9 cellular contexts compared by ENCODE assay signal in the genomic region with DNA sequence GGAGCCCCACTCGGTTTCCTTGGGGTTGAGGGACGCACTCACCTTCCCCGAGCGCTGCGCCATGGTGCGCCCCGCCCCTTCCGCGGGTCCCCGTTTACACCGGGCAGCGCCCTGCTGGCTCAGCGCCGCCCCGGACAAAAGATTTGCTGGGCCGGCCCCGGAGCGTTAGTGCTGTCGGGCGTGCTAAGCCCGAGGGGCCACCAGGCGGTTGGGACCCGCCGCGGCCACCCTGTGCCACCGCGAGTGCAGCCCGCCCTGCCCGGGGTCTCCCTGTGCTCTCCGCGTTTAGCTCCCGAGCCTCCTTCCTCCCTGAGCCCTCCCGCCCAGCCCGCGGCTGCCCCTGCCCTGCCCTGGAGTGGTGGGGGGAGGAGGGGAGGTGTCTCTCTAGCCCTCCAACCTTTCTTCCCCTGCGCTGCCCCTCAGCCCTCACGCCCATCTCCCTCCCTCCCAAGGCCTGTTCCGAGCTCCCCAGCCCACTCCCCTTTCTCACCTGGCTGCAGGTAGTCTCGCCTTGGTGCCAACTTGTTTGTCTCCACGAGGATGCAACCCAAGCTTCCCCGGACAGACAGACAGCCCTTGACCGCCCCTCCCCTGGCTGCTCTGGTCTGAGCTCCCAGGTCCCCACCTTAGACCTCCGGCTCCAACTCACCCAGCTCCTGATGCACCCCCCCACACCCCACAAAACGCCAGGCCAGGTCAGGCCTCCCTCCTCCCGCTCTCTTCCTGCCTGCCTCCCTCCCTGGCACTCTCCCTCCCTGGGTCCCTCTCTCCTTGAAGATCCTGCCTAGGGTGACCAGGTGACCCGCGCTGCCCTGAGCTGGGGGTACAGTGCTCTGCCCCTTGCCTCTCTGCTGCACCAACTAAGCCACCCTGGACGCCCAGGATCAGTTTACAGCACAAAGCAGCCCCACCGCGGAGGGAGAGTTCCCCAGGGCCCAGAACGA. TPM values are rescaled to one million over a fixed set of nuclear protein-coding genes. Genes with fewer than 3 reads are reported as not detected.
A peak's percentile ranks its signal among the peaks of the same experiment; 100 is the strongest.
DNase-seq lines count a peak whose midpoint lies in the region; ATAC-seq, FAIRE-seq and TF ChIP-seq lines count a peak whose summit lies in the region.
"Had no signal": no experiment of that assay in that cellular context is flagged by ENCODE, and none has a peak within 500 bp of the region (broad histone marks: within the 10 kb centered on the region; RNA-seq: fewer than 3 reads in every experiment).

CRYGN (minus strand) TSS at position 287 of the 944 bp plus-strand sequence; CDS start at position 63, 224 bp downstream.

- H3K4me2 ChIP-seq in A549, result peak within 1 kb of the TSS; percentile 27; the same call in 1 of the 3 replicates

- H3K27me3 ChIP-seq in HUES48 (ENCODE audit: control insufficient read depth, insufficient read depth, low read length) (peaks cover 9% of the 10 kb centered on the region), dorsolateral prefrontal cortex (peaks cover 0 to 41% (median 18%) of the 10 kb centered on the region in 45 donors)

- POLR2A ChIA-PET in A549 (lab: Yijun Ruan, JAX), result no interaction called here
- POLR2A ChIA-PET in naive thymus-derived CD8-positive, alpha-beta T cell (lab: Charles Lee), result interaction anchor here (1.1 to 7.1 kb wide), 5 partner anchors 9 to 88 kb away, joined by 3 to 54 read pairs (median 4); no protein-coding TSS in a partner anchor

- TF ChIP-seq CTCF in A549 (IDR thresholded peaks at IDR 0.05) (no peak), dorsolateral prefrontal cortex (IDR thresholded peaks at IDR 0.05 in 54 of 56, conservative IDR thresholded peaks at IDR 0.05 in 2 of 56; ENCODE audit: low read depth in 1 of 56, partially characterized antibody in 56 of 56) (no peak), kidney (IDR thresholded peaks at IDR 0.05; ENCODE audit: borderline replicate concordance, extremely low read depth, insufficient read depth) (no peak)

- TF ChIP-seq EP300 in A549 (IDR thresholded peaks at IDR 0.05), result no peak

- TF ChIP-seq POLR2A in A549 (IDR thresholded peaks at IDR 0.05; ENCODE audit: low read length), result no peak

- intact Hi-C loops in dorsolateral prefrontal cortex (cut with DNase I) (loop anchor here in 1 of 2 donors (10.0 kb wide), 1 partner anchor 65 kb away; no protein-coding TSS in a partner anchor), kidney (cut with DNase I) (no loop called here)

- H3K36me3 ChIP-seq in HUES48 (ENCODE audit: control insufficient read depth, insufficient read depth, low read length), result no peaks in the 10 kb centered on the region
- no peaks in the 10 kb centered on the region for H3K36me3 ChIP-seq in kidney (ENCODE audit: control insufficient read depth in 1 of 2, insufficient read depth in 2 of 2, low read length in 2 of 2)

- peaks cover 21 to 63% (median 32%) of the 10 kb centered on the region in 4 donors for H3K4me1 Mint-ChIP-seq in naive thymus-derived CD8-positive, alpha-beta T cell

- H3K36me3 Mint-ChIP-seq in naive thymus-derived CD8-positive, alpha-beta T cell, result no peaks in the 10 kb centered on the region

- TF ChIP-seq RAD21 in A549 (conservative IDR thresholded peaks at IDR 0.05 in 1 of 2, IDR thresholded peaks at IDR 0.05 in 1 of 2), result no peak

- CTCF ChIA-PET in A549 (lab: Yijun Ruan, JAX), result interaction anchor here (0.8 to 16.5 kb wide), 7 partner anchors 9 to 319 kb away, joined by 3 to 438 read pairs (median 3); no protein-coding TSS in a partner anchor

- ATAC-seq in A549, result peak in 1 of 2 experiments; percentile 16; a peak in 1 of 6 replicates
- ATAC-seq in naive thymus-derived CD8-positive, alpha-beta T cell, result peak; percentile 60 to 65

- H3K27me3 Mint-ChIP-seq in naive thymus-derived CD8-positive, alpha-beta T cell, result peaks cover 0 to 2% (median 0%) of the 10 kb centered on the region in 5 donors

- FAIRE-seq in A549 (lab: Jason Lieb, UNC) (no peak), kidney (lab: Jason Lieb, UNC) (no peak)

- no peaks in the 10 kb centered on the region for H3K9me3 Mint-ChIP-seq in naive thymus-derived CD8-positive, alpha-beta T cell

- peak within 1 kb of the TSS in 6 of 10 donors; percentile 75 to 98 (median 90) for H3K27ac Mint-ChIP-seq in naive thymus-derived CD8-positive, alpha-beta T cell

- H3K4me3 ChIP-seq in A549 (no peak within 1 kb of the TSS), HUES48 (ENCODE audit: low read depth, low read length) (peak within 1 kb of the TSS; percentile 62), dorsolateral prefrontal cortex (peak within 1 kb of the TSS in 45 of 59 donors; percentile 6 to 56 (median 34)), kidney (ENCODE audit: low read length in 2 of 2) (no peak within 1 kb of the TSS)

- H3K27ac ChIP-seq in A549 (peak within 1 kb of the TSS in 1 of 2 experiments; percentile 58; a peak in 3 of 6 replicates), HUES48 (ENCODE audit: low read depth, low read length) (no peak within 1 kb of the TSS), dorsolateral prefrontal cortex (peak within 1 kb of the TSS in 15 of 59 donors; percentile 2 to 83 (median 37)), kidney (ENCODE audit: low read depth in 2 of 2, low read length in 2 of 2) (no peak within 1 kb of the TSS)

- H3K9me3 ChIP-seq in A549 (no peaks in the 10 kb centered on the region), HUES48 (ENCODE audit: control insufficient read depth, insufficient read depth, low read length) (no peaks in the 10 kb centered on the region), kidney (ENCODE audit: control insufficient read depth in 1 of 2, low read length in 2 of 2) (no peaks in the 10 kb centered on the region)

- DNase-seq in A549 (ENCODE audit: low read depth in 1 of 2, low spot score in 1 of 2) (no peak), dorsolateral prefrontal cortex (peak in 1 of 10 donors; percentile 8), dedifferentiated amniotic fluid mesenchymal stem cell (ENCODE audit: extremely low spot score) (no peak), kidney (no peak)
- DNase-seq in naive thymus-derived CD8-positive, alpha-beta T cell, result peak in 2 of 10 donors; percentile 26 to 31
- DNase-seq in activated CD4-positive, CD25-positive, alpha-beta regulatory T cell (lab: John Stamatoyannopoulos, UW), result no peak
- no peak for DNase-seq in effector CD4-positive, alpha-beta T cell

- H3K9ac ChIP-seq in HUES48 (ENCODE audit: low read depth, low read length) (no peak within 1 kb of the TSS), kidney (ENCODE audit: low read length in 2 of 2) (no peak within 1 kb of the TSS)

- H3K4me3 Mint-ChIP-seq in naive thymus-derived CD8-positive, alpha-beta T cell, result peak within 1 kb of the TSS; percentile 42 to 82 (median 70)

- H3K4me1 ChIP-seq in A549 (peaks cover 8% of the 10 kb centered on the region; the same call in 1 of the 3 replicates), HUES48 (ENCODE audit: control insufficient read depth, insufficient read depth, low read length) (peaks cover 18% of the 10 kb centered on the region), kidney (ENCODE audit: control insufficient read depth in 1 of 2, insufficient read depth in 1 of 2, low read depth in 1 of 2, low read length in 2 of 2) (peaks cover 0 to 2% of the 10 kb centered on the region in 2 donors)

- WGBS in A549 (ENCODE audit: missing lambda C conversion rate), result 68% methylated on average over 36 of the region's 51 CpGs

TF ChIP-seq in A549, 52 proteins besides CTCF, POLR2A, EP300 and RAD21 (continues in another document):
- TF ChIP-seq ATOH8 (CRISPR knock-in tag; IDR thresholded peaks at IDR 0.05; ENCODE audit: low read depth), result no peak
- no peak for TF ChIP-seq RFX5 (IDR thresholded peaks at IDR 0.05)
- no peak for TF ChIP-seq ZSCAN20 (CRISPR knock-in tag; IDR thresholded peaks at IDR 0.05)
- no peak for TF ChIP-seq SMC3 (IDR thresholded peaks at IDR 0.05)
- no peak for TF ChIP-seq MAFK (IDR thresholded peaks at IDR 0.05; ENCODE audit: partially characterized antibody)
- TF ChIP-seq RCOR1 (IDR thresholded peaks at IDR 0.05; ENCODE audit: low read depth, low read length), result no peak
- TF ChIP-seq NR3C1 (IDR thresholded peaks at IDR 0.05), result no peak
- TF ChIP-seq, protein P1, sequence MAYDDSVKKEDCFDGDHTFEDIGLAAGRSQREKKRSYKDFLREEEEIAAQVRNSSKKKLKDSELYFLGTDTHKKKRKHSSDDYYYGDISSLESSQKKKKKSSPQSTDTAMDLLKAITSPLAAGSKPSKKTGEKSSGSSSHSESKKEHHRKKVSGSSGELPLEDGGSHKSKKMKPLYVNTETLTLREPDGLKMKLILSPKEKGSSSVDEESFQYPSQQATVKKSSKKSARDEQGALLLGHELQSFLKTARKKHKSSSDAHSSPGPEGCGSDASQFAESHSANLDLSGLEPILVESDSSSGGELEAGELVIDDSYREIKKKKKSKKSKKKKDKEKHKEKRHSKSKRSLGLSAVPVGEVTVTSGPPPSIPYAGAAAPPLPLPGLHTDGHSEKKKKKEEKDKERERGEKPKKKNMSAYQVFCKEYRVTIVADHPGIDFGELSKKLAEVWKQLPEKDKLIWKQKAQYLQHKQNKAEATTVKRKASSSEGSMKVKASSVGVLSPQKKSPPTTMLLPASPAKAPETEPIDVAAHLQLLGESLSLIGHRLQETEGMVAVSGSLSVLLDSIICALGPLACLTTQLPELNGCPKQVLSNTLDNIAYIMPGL (CRISPR knock-in tag; IDR thresholded peaks at IDR 0.05; ENCODE audit: borderline replicate concordance), result no peak
- no peak for TF ChIP-seq JUN (IDR thresholded peaks at IDR 0.05)
- no peak for TF ChIP-seq HOXA7 (CRISPR knock-in tag; IDR thresholded peaks at IDR 0.05)
- no peak for TF ChIP-seq MYC (IDR thresholded peaks at IDR 0.05; ENCODE audit: borderline replicate concordance, low read length)

RNA-seq across cellular contexts. Expression of gene CRYGN, which starts in this region (rescaled TPM):
- polyA plus RNA-seq in A549 (2011; rRNA removed), result not detected in 2 replicates
- polyA plus RNA-seq in A549 (2012; cell fraction: cytosol; rRNA removed), result 0.06 TPM in 1 of 2 replicates, not detected in the other
- polyA plus RNA-seq in A549 (2012; cell fraction: nucleus; rRNA removed), result 0.11 TPM in 1 of 2 replicates, not detected in the other
- polyA plus RNA-seq in A549 (2017; fragmentation: RNase III; extraction: RNeasy Plus Mini Kit Qiagen cat#74134 plus additional on column Dnase treatment), result 0.07 TPM in 1 of 3 replicates, not detected in the others
- 0.15 TPM in 1 of 2 replicates, not detected in the other for polyA minus RNA-seq in A549 (2011; rRNA and poly(A)+ RNA removed)
- total RNA-seq in dorsolateral prefrontal cortex, result 1 to 10 TPM in 78 of 120 experiments, under 1 TPM in 39, not detected in 3; 0.18 to 5.9 (median 1.3) TPM
- 1 to 10 TPM in 1 of 2 experiments, under 1 TPM in 1; 0.39 to 1.2 TPM for total RNA-seq in naive thymus-derived CD8-positive, alpha-beta T cell
- polyA plus RNA-seq in naive thymus-derived CD8-positive, alpha-beta T cell, result under 1 TPM; 0.35 to 0.69 (median 0.65) TPM
- 0.22 TPM for total RNA-seq in kidney
- polyA plus RNA-seq in kidney (ENCODE audit: insufficient read depth, low read depth, low replicate concordance), result not detected
- total RNA-seq: lung microvascular endothelial cell had no signal

Comparison
In these comparisons a context has a peak if more than half of its experiments do, and no peak if none do; other contexts are left out.
1. H3K4me3 ChIP-seq: peak in HUES48 (single experiment) and dorsolateral prefrontal cortex (45 of 59); none in A549 (single experiment) and kidney (0 of 2).